ENCODE assay signal across 8 cellular contexts in the genomic region with DNA sequence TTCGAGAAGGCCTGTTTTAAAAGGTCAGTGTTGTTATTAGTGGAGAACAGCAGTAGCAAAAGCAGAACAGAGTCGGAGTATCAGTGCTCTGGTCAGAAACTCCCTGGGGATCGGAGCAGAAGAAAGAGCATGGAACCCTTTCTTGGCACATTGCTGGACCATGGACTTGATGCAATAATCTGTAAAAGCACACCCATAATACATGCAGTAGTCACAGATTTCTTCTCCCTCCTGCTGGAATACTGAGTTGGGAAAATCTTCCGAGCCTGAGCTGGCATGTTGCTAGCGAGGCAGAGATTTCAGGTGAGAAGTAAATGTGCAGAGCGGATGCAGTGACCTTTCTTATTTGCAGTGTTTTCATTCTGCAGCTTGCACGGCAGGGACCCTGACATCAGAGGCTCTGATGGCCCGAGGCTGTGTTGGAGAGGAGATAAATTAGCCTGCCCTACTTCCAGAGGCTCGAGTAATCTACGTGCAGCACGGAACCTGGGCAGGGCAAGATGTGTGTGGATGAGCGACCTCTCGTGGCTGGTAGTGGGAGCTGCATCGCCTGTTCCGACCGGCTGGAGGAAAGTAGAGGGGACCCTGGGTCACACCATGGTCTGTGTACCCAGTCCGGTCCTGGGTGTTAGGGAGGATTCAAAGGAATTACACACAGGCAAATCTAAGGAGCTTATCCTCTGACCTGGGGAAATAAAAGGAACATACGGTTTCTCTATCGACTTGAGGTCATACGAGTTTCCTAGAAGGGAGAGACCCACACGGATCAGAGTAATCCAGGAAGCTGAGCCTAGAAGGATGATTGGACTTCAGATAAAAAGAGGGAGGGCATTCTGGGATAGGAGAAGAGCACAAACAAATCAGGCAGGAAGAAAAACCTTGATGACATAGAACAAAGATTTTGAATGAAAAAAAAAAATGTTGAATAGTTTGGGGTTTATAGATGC.
DNase-seq lines count a peak whose midpoint lies in the region; ATAC-seq and TF ChIP-seq lines count a peak whose summit lies in the region.

No MANE protein-coding gene starts in this region.

- intact Hi-C loops in right lobe of liver (cut with DNase I) = no loop called here

- no peaks in the 10 kb centered on the region for H3K36me3 ChIP-seq in right lobe of liver

- H3K27ac ChIP-seq in 22Rv1 = no peak overlapping the region
- no peak overlapping the region for H3K27ac ChIP-seq in right lobe of liver

- TF ChIP-seq CTCF in 22Rv1 (IDR thresholded peaks at IDR 0.05) (peak; percentile 96), GM13976 (IDR thresholded peaks at IDR 0.05; ENCODE audit: borderline replicate concordance, control extremely low read depth, extremely low read depth, insufficient read depth, missing control alignments) (peak; percentile 85), right lobe of liver (IDR thresholded peaks at IDR 0.05) (peak; percentile 86 to 94 (median 92))

- no peaks in the 10 kb centered on the region for H3K27me3 ChIP-seq in right lobe of liver

- WGBS in right lobe of liver (ENCODE audit: insufficient coverage, low coverage, low lambda C conversion rate, missing lambda C conversion rate) = 23% methylated on average over 14 of the region's 21 CpGs

- no peak for TF ChIP-seq POLR2A in right lobe of liver (IDR thresholded peaks at IDR 0.05)

- peak; percentile 71 for ATAC-seq in HG03064 (IDR thresholded peaks at IDR 0.05; ENCODE audit: low read depth, unreplicated experiment)
- ATAC-seq in right lobe of liver = peak; percentile 96 to 98 (median 97)

- no peaks in the 10 kb centered on the region for H3K9me3 ChIP-seq in right lobe of liver

- peaks cover 0 to 7% (median 3%) of the 10 kb centered on the region in 4 donors for H3K4me1 ChIP-seq in right lobe of liver

- in situ Hi-C loops in GM13976 (cut with MboI; ENCODE audit: low sequenced_read_pairs, unreplicated experiment) = loop anchor here (25.0 kb wide), 2 partner anchors 453 to 628 kb away; no protein-coding TSS in a partner anchor

- peak overlapping the region in 1 of 3 donors; percentile 22 for H3K4me3 ChIP-seq in right lobe of liver

- DNase-seq in GM13976 (ENCODE audit: low spot score) (peak; percentile 61), NCI-H526 (lab: John Stamatoyannopoulos, UW) (peak; percentile 29 to 87), dermis blood vessel endothelial cell (peak; percentile 83), right lobe of liver (peak; percentile 69 to 80 (median 76))
- peak; percentile 39 to 61 for DNase-seq in activated CD4-positive, alpha-beta T cell treated with anti-CD3 and anti-CD28 coated beads, Interleukin-2, amount 50 U/mL, for 24 hours (ENCODE audit: low read depth in 1 of 2, low spot score in 1 of 2)
- peak; percentile 18 to 25 (median 20) for DNase-seq in stimulated activated CD4-positive, alpha-beta T cell treated with anti-CD3 and anti-CD28 coated beads, TNF-alpha, amount 100 ng/mL, for 4 hours (ENCODE audit: low read depth in 3 of 3)

Comparison
In these comparisons a context has a peak if more than half of its experiments do, and no peak if none do; other contexts are left out.
1. DNase-seq: peak in every context shown above with its lines; median percentile 83 in dermis blood vessel endothelial cell; 76 in right lobe of liver; 61 in GM13976; 58 in NCI-H526; 50 in activated CD4-positive, alpha-beta T cell treated with anti-CD3 and anti-CD28 coated beads, Interleukin-2, amount 50 U/mL, for 24 hours; 20 in stimulated activated CD4-positive, alpha-beta T cell treated with anti-CD3 and anti-CD28 coated beads, TNF-alpha, amount 100 ng/mL, for 4 hours.